ENCODE assay signal across 1 cellular context in genomic region chr9:137459601-137460362, GRCh38.
TF ChIP-seq lines count a peak whose summit lies in the region.

No MANE protein-coding gene starts in this region.

TF ChIP-seq in HepG2, 621 proteins besides CTCF, POLR2A, EP300 and RAD21 (continued from another document and continues in another):
- TF ChIP-seq FOXP4 (CRISPR knock-in tag; IDR thresholded peaks at IDR 0.05) (no peak), ZNF17 (CRISPR knock-in tag; IDR thresholded peaks at IDR 0.05) (no peak), ZNF788 (CRISPR knock-in tag; IDR thresholded peaks at IDR 0.05; ENCODE audit: borderline replicate concordance) (peak; percentile 75), HDAC1 (CRISPR knock-in tag; IDR thresholded peaks at IDR 0.05) (no peak), ZNF142 (CRISPR knock-in tag; IDR thresholded peaks at IDR 0.05) (no peak), SRSF4 (IDR thresholded peaks at IDR 0.05; ENCODE audit: low read depth, low read length, poor library complexity, severe bottlenecking) (no peak), ZNF589 (CRISPR knock-in tag; conservative IDR thresholded peaks at IDR 0.05) (no peak), ZFP1 (CRISPR knock-in tag; IDR thresholded peaks at IDR 0.05) (no peak), ZFP41 (CRISPR knock-in tag; IDR thresholded peaks at IDR 0.05; ENCODE audit: borderline replicate concordance) (peak; percentile 31; the same call in 1 of the 2 replicates), BRD4 (CRISPR knock-in tag; IDR thresholded peaks at IDR 0.05) (no peak), HNRNPUL1 (IDR thresholded peaks at IDR 0.05; ENCODE audit: low read depth, low read length) (no peak), JUNB (CRISPR knock-in tag; IDR thresholded peaks at IDR 0.05; ENCODE audit: borderline replicate concordance) (no peak), DMTF1 (CRISPR knock-in tag; IDR thresholded peaks at IDR 0.05) (no peak), SMC3 (IDR thresholded peaks at IDR 0.05; ENCODE audit: low read length) (no peak), ZNF724P (CRISPR knock-in tag; IDR thresholded peaks at IDR 0.05; ENCODE audit: borderline replicate concordance) (no peak), RFX3 (CRISPR knock-in tag; IDR thresholded peaks at IDR 0.05) (no peak), USF2 (IDR thresholded peaks at IDR 0.05; ENCODE audit: low read depth, low read length) (no peak), USF2 (CRISPR knock-in tag; IDR thresholded peaks at IDR 0.05; ENCODE audit: borderline replicate concordance) (0 out of 2 replicates have a peak, but pooled peaks have one; percentile 25), ZNF567 (CRISPR knock-in tag; IDR thresholded peaks at IDR 0.05; ENCODE audit: borderline replicate concordance) (no peak), AKNA (CRISPR knock-in tag; IDR thresholded peaks at IDR 0.05; ENCODE audit: borderline replicate concordance) (no peak), AHR (CRISPR knock-in tag; IDR thresholded peaks at IDR 0.05) (no peak), ZNF816 (CRISPR knock-in tag; IDR thresholded peaks at IDR 0.05; ENCODE audit: borderline replicate concordance) (no peak), KDM6A (CRISPR knock-in tag; IDR thresholded peaks at IDR 0.05; ENCODE audit: low read depth) (no peak), AHDC1 (CRISPR knock-in tag; IDR thresholded peaks at IDR 0.05; ENCODE audit: borderline replicate concordance) (no peak), RAD51 (IDR thresholded peaks at IDR 0.05; ENCODE audit: borderline replicate concordance) (no peak), KLF15 (CRISPR knock-in tag; IDR thresholded peaks at IDR 0.05; ENCODE audit: borderline replicate concordance) (no peak), ZNF619 (CRISPR knock-in tag; IDR thresholded peaks at IDR 0.05) (no peak), RBM22 (optimal IDR thresholded peaks at IDR 0.05; ENCODE audit: low read length) (no peak), ZNF44 (CRISPR knock-in tag; IDR thresholded peaks at IDR 0.05) (no peak), ZNF562 (CRISPR knock-in tag; IDR thresholded peaks at IDR 0.05; ENCODE audit: borderline replicate concordance) (no peak), ZNF180 (CRISPR knock-in tag; IDR thresholded peaks at IDR 0.05; ENCODE audit: borderline replicate concordance, low read depth) (no peak), CREB3 (CRISPR knock-in tag; IDR thresholded peaks at IDR 0.05) (no peak), GABPA (IDR thresholded peaks at IDR 0.05; ENCODE audit: low read depth, low read length) (no peak), GABPA (CRISPR knock-in tag; IDR thresholded peaks at IDR 0.05; ENCODE audit: low read depth) (no peak), ZNF317 (CRISPR knock-in tag; IDR thresholded peaks at IDR 0.05) (no peak), ATF1 (CRISPR knock-in tag; IDR thresholded peaks at IDR 0.05) (no peak), ZNF33B (CRISPR knock-in tag; IDR thresholded peaks at IDR 0.05) (no peak)
